4 cellular contexts compared by ENCODE assay signal in the genomic region with DNA sequence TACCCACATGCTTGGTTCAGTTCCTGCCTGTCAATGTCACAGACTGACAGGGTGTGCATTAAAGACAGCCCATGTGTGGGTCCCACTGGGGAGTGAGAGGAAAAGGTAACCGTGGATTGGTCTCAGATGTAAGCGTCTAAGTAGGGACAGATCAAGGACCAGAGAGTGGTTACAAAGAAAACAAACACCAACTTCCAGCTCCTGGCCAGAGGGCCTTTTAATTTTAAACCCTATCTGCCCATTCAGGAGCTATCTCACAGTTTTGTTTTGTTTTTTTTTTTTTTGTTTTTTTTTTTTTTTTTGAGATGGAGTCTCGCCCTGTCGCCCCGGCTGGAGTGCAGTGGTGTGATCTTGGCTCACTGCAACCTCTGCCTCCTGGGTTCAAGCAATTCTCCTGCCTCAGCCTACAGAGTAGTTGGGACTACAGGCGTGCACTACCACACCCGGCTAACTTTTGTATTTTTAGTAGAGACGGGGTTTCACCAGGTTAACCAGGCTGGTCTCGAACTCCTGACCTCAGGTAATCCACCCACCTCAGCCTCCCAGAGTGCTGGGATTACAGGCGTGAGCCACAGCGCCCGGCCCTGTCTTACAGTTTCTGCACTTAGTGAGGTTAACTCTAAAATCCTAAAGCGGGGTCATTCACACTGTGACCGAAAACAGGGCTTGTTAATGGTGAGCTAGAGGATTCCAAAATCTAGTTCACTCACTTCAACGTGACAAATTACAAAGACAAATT. TPM values are rescaled to one million over a fixed set of nuclear protein-coding genes. Genes with fewer than 3 reads are reported as not detected.
"Had no signal": no experiment of that assay in that cellular context is flagged by ENCODE, and none has a peak within 500 bp of the region (broad histone marks: within the 10 kb centered on the region; RNA-seq: fewer than 3 reads in every experiment).

No MANE protein-coding gene starts in this region.

RNA-seq across cellular contexts. Expression of gene AMZ1, which starts 49.2 kb away (rescaled TPM):
- total RNA-seq: activated CD8-positive, alpha-beta T cell treated with anti-CD3 and anti-CD28 coated beads, Interleukin-2, amount 10 ng/mL, durations not matched to agents 7 days and 5 days; body of pancreas; lung microvascular endothelial cell had no signal
- polyA plus RNA-seq: neural cell had no signal
